8 cellular contexts compared by ENCODE assay signal in the genomic region with DNA sequence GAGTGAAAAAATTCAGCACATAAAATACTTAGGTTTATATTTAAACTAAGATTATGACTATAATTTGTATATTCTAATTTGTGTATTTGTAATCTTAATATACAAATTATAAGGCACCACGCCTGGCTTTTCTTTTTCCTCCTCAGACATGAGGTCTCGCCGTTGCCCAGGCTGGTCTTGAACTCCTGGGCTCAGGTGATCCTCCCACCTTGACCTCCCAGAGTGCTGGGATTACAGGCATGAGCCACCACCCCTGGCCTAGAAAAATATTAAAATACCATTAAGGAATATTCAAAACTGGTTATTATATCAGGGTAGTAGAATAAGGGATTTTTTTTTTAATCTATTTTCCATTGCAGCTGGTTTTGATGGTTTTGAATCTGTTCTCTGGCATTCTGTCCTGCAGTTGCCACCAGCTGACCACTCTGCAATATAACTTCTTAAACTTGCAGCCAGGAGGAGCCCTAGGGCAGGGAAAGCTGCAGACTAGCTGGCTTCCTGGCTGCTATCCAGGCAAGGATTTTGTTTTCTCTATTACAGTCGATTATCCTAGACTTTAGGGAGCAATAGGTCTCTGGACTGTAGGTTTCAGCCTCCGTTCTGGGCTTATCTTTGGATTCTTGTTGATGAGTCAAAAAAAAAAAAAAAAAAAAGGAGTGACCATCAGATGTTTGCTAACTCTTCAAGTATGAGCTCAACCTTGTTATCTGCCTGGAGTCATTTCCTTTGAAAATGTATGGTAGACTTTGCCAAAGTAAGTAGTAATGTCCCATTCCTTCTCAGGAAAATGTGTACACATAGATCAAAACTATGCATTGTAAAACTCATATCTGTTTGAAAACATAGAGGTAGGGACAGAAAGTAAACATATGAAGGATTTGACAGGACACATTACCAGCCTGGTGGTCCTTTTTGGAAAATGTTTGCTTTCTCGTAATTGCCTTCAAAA. TPM values are rescaled to one million over a fixed set of nuclear protein-coding genes. Genes with fewer than 3 reads are reported as not detected.
DNase-seq lines count a peak whose midpoint lies in the region; ATAC-seq and TF ChIP-seq lines count a peak whose summit lies in the region.

No MANE protein-coding gene starts in this region.

- no peaks in the 10 kb centered on the region for H3K27me3 Mint-ChIP-seq in CD4-positive, CD25-positive, alpha-beta regulatory T cell

- ATAC-seq in CD4-positive, CD25-positive, alpha-beta regulatory T cell (ENCODE audit: low read depth in 2 of 2), result peak in 1 of 2 donors; percentile 38
- ATAC-seq in heart left ventricle (peak; percentile 75 to 93 (median 89)), HG02885 (IDR thresholded peaks at IDR 0.05; ENCODE audit: poor library complexity, unreplicated experiment) (no peak)

- H3K36me3 Mint-ChIP-seq in CD4-positive, CD25-positive, alpha-beta regulatory T cell, result peaks cover 26% of the 10 kb centered on the region

- no peaks in the 10 kb centered on the region for H3K9me3 Mint-ChIP-seq in CD4-positive, CD25-positive, alpha-beta regulatory T cell

- no peak overlapping the region for H3K4me3 ChIP-seq in CD4-positive, CD25-positive, alpha-beta regulatory T cell (ENCODE audit: low read depth, low read length)
- H3K4me3 ChIP-seq in GM12875 (ENCODE audit: low read depth, low read length) (no peak overlapping the region), heart left ventricle (no peak overlapping the region)

- no peaks in the 10 kb centered on the region for H3K9me3 ChIP-seq in CD4-positive, CD25-positive, alpha-beta regulatory T cell (ENCODE audit: control insufficient read depth in 2 of 2, low read length in 2 of 2)
- no peaks in the 10 kb centered on the region for H3K9me3 ChIP-seq in heart left ventricle

- peaks cover 41% of the 10 kb centered on the region for H3K36me3 ChIP-seq in CD4-positive, CD25-positive, alpha-beta regulatory T cell (ENCODE audit: control insufficient read depth, insufficient read depth, low read length)
- peaks cover 0 to 39% (median 14%) of the 10 kb centered on the region in 9 donors for H3K36me3 ChIP-seq in heart left ventricle

- H3K27ac ChIP-seq in CD4-positive, CD25-positive, alpha-beta regulatory T cell (ENCODE audit: insufficient read depth, low read length, poor library complexity, severe bottlenecking), result no peak overlapping the region
- H3K27ac ChIP-seq in angular gyrus (ENCODE audit: low read depth, low read length), result peak overlapping the region; percentile 37
- peak overlapping the region in 10 of 12 donors; percentile 31 to 58 (median 51) for H3K27ac ChIP-seq in heart left ventricle

- peaks cover 3 to 14% (median 10%) of the 10 kb centered on the region in 4 donors for H3K4me1 Mint-ChIP-seq in CD4-positive, CD25-positive, alpha-beta regulatory T cell

- no peak overlapping the region for H3K4me3 Mint-ChIP-seq in CD4-positive, CD25-positive, alpha-beta regulatory T cell

- peaks cover 2% of the 10 kb centered on the region for H3K4me1 ChIP-seq in CD4-positive, CD25-positive, alpha-beta regulatory T cell (ENCODE audit: control insufficient read depth, insufficient read depth, low read length, poor library complexity, severe bottlenecking)
- peaks cover 0 to 27% (median 11%) of the 10 kb centered on the region in 12 donors for H3K4me1 ChIP-seq in heart left ventricle

- peak; percentile 59 for TF ChIP-seq CTCF in GM12875 (IDR thresholded peaks at IDR 0.05; ENCODE audit: borderline replicate concordance, insufficient read depth, low read depth, low read length)
- peak; percentile 62 to 89 (median 81) for TF ChIP-seq CTCF in heart left ventricle (IDR thresholded peaks at IDR 0.05)

- WGBS in heart left ventricle, 4 donors, result 38 to 43% (median 41%) methylated on average over 6 of the region's 6 CpGs

- TF ChIP-seq POLR2A in heart left ventricle (IDR thresholded peaks at IDR 0.05), result no peak

- intact Hi-C loops in heart left ventricle (cut with DNase I) (loop anchor here in 9 of 10 donors (1.0 to 10.0 kb wide), 6 partner anchors 40 to 240 kb away; a partner anchor contains a TSS), posterior cingulate gyrus (cut with DNase I) (loop anchor here (1.0 kb wide), 2 partner anchors 40 to 55 kb away; no protein-coding TSS in a partner anchor)

- H3K27ac Mint-ChIP-seq in CD4-positive, CD25-positive, alpha-beta regulatory T cell, result peak overlapping the region in 1 of 3 donors; percentile 49

- no peaks in the 10 kb centered on the region for H3K27me3 ChIP-seq in CD4-positive, CD25-positive, alpha-beta regulatory T cell (ENCODE audit: control insufficient read depth, insufficient read depth, low read length)
- no peaks in the 10 kb centered on the region for H3K27me3 ChIP-seq in heart left ventricle

- peak in 2 of 3 donors; percentile 31 to 51 for DNase-seq in CD4-positive, CD25-positive, alpha-beta regulatory T cell
- DNase-seq in NCI-H460 (ENCODE audit: extremely low read depth, low read depth), result peak; percentile 71
- peak; percentile 72 to 89 (median 81) for DNase-seq in heart left ventricle
- peak in 9 of 10 donors; percentile 29 to 94 (median 68) for DNase-seq in posterior cingulate gyrus
- DNase-seq in activated CD8-positive, alpha-beta memory T cell treated with anti-CD3 and anti-CD28 coated beads, Interleukin-2, amount 50 U/mL, for 4 hours, result no peak

RNA-seq across cellular contexts. Expression of a gene that starts 13.2 kb away (rescaled TPM):
- 25.7 TPM for total RNA-seq in CD4-positive, CD25-positive, alpha-beta regulatory T cell
- 10 to 100 TPM in 3 of 4 donors, 1 to 10 TPM in 1; 8.3 to 13.4 (median 12.8) TPM for polyA plus RNA-seq in CD4-positive, CD25-positive, alpha-beta regulatory T cell
- 3.4 and 7.0 TPM in 2 replicates for total RNA-seq in NCI-H460 (2014; rRNA removed; shearing (Covaris generic))
- 13.2 and 29.6 TPM in 2 replicates for polyA plus RNA-seq in NCI-H460 (2014; cell fraction: nucleus; rRNA removed)
- total RNA-seq in heart left ventricle, result 1 to 10 TPM; 3.2 to 9.0 (median 4.2) TPM
- 1 to 10 TPM; 4.3 to 6.7 TPM for polyA plus RNA-seq in heart left ventricle

RNA-seq across cellular contexts. Expression of a gene that starts 39.7 kb away (rescaled TPM):
- total RNA-seq in CD4-positive, CD25-positive, alpha-beta regulatory T cell, result 1.9 TPM
- not detected for polyA plus RNA-seq in CD4-positive, CD25-positive, alpha-beta regulatory T cell
- total RNA-seq in NCI-H460 (2014; rRNA removed; shearing (Covaris generic)), result 15.1 and 18.2 TPM in 2 replicates
- polyA plus RNA-seq in NCI-H460 (2014; cell fraction: nucleus; rRNA removed), result 2.0 and 5.3 TPM in 2 replicates
- 10 to 100 TPM in 4 of 9 donors, 1 to 10 TPM in 5; 3.3 to 25.0 (median 8.9) TPM for total RNA-seq in heart left ventricle
- 10 to 100 TPM; 10.3 to 16.3 TPM for polyA plus RNA-seq in heart left ventricle

RNA-seq across cellular contexts. Expression of a gene that starts 58.6 kb away (rescaled TPM):
- 67.0 TPM for total RNA-seq in CD4-positive, CD25-positive, alpha-beta regulatory T cell
- polyA plus RNA-seq in CD4-positive, CD25-positive, alpha-beta regulatory T cell, result 10 to 100 TPM; 70.3 to 81.4 (median 74.9) TPM
- total RNA-seq in NCI-H460 (2014; rRNA removed; shearing (Covaris generic)), result 26.6 and 28.0 TPM in 2 replicates
- 16.9 and 30.8 TPM in 2 replicates for polyA plus RNA-seq in NCI-H460 (2014; cell fraction: nucleus; rRNA removed)
- 10 to 100 TPM; 41.0 to 55.4 (median 46.2) TPM for total RNA-seq in heart left ventricle
- 10 to 100 TPM; 22.9 to 35.1 TPM for polyA plus RNA-seq in heart left ventricle
